8 cellular contexts compared by ENCODE assay signal in the genomic region with DNA sequence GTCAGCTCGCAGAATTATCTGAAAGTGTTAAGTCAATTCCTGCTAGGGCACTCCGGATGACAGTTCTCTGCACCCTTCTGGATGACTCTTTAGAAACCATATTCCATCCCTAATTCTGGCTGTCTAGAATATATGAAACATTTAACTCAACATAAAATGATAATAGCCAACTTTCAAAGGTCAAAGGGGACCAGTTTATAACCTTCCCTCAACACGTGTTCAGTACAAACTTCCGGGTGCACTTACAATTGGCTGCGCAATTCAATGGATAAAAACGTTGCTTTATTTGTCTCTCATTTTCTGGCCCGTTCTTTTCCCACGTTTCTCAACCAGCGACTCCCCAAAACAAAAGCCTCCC. TPM values are rescaled to one million over a fixed set of nuclear protein-coding genes. Genes with fewer than 3 reads are reported as not detected.
DNase-seq lines count a peak whose midpoint lies in the region; ATAC-seq, FAIRE-seq and TF ChIP-seq lines count a peak whose summit lies in the region.

No MANE protein-coding gene starts in this region.

- no peak overlapping the region for H3K14ac ChIP-seq in mesenchymal stem cell (ENCODE audit: low read length in 2 of 2)

- DNase-seq in EL (peak; percentile 29), Karpas-422 (peak; percentile 75), K562 (ENCODE audit: extremely low read depth in 1 of 4, low spot score in 3 of 4) (peak in 1 of 4 experiments; percentile 50), mesenchymal stem cell (peak; percentile 55), aorta (no peak)
- no peak for DNase-seq in NK-92 treated with Interleukin-12 subunit alpha and Interleukin-12 subunit beta, amount 100 ng/mL, for 24 hours (lab: John Stamatoyannopoulos, UW)
- DNase-seq in activated effector memory CD4-positive, alpha-beta T cell treated with Interleukin-2 at 50 U/mL for 16 hours = no peak

- H2BK5ac ChIP-seq in mesenchymal stem cell (ENCODE audit: low read depth, low read length, poor library complexity, severe bottlenecking) = no peak overlapping the region

- no peak for TF ChIP-seq POLR2A in K562 (conservative IDR thresholded peaks at IDR 0.05)

- BruUV-seq in K562 (replicated peaks; lab: Mats Ljungman, UMichigan) = TSS peak; percentile 70

- H3K4ac ChIP-seq in mesenchymal stem cell (ENCODE audit: low read depth in 1 of 2, low read length in 2 of 2) = no peak overlapping the region

- no peak for TF ChIP-seq EP300 in K562 (IDR thresholded peaks at IDR 0.05; ENCODE audit: low read length)

- no peak overlapping the region for H4K91ac ChIP-seq in mesenchymal stem cell (ENCODE audit: low read length)

- CTCF ChIA-PET in K562 (lab: Yijun Ruan, JAX; ENCODE audit: low intra/inter-chr PET ratio) = no interaction called here

- FAIRE-seq in K562 (lab: Jason Lieb, UNC) = no peak

- 1% methylated on average over 9 of the region's 9 CpGs for WGBS in K562 (ENCODE audit: insufficient coverage, low coverage, missing lambda C conversion rate)
- 11% methylated on average over 9 of the region's 9 CpGs for WGBS in mesenchymal stem cell
- WGBS in aorta, 2 donors = 0 to 1% methylated on average over 9 of the region's 9 CpGs

- H3K27me3 ChIP-seq in Karpas-422 (ENCODE audit: low read length) (no peaks in the 10 kb centered on the region), K562 (ENCODE audit: control insufficient read depth in 2 of 2, insufficient read depth in 2 of 2, low read length in 2 of 2) (no peaks in the 10 kb centered on the region), mesenchymal stem cell (ENCODE audit: control insufficient read depth in 1 of 2, insufficient read depth in 1 of 2, low read length in 2 of 2) (no peaks in the 10 kb centered on the region), aorta (ENCODE audit: control insufficient read depth in 1 of 2, insufficient read depth in 2 of 2, low read length in 1 of 2) (no peaks in the 10 kb centered on the region)

- peak overlapping the region; percentile 99 for H3K9ac ChIP-seq in Karpas-422 (ENCODE audit: low read length)
- peak overlapping the region; percentile 96 to 98 for H3K9ac ChIP-seq in K562 (ENCODE audit: insufficient read depth in 1 of 2, low read depth in 2 of 2, low read length in 2 of 2)
- H3K9ac ChIP-seq in mesenchymal stem cell (ENCODE audit: low read length) = peak overlapping the region; percentile 99

- H3K27ac ChIP-seq in Karpas-422 (ENCODE audit: low read length) (peak overlapping the region; percentile 79), K562 (ENCODE audit: extremely low read depth, low read depth, low read length) (peak overlapping the region; percentile 98), mesenchymal stem cell (ENCODE audit: low read length, poor library complexity, severe bottlenecking) (peak overlapping the region; percentile 70), aorta (ENCODE audit: low read depth in 1 of 2, low read length in 2 of 2) (peak overlapping the region in 1 of 2 donors; percentile 19)

- H3K4me1 ChIP-seq in Karpas-422 (ENCODE audit: low read length) = peaks cover 19% of the 10 kb centered on the region
- H3K4me1 ChIP-seq in K562 (replicated peaks in 1 of 2; ENCODE audit: control insufficient read depth in 2 of 2, insufficient read depth in 2 of 2, low read length in 2 of 2) = peaks cover 7 to 30% of the 10 kb centered on the region in 2 experiments
- peaks cover 12% of the 10 kb centered on the region for H3K4me1 ChIP-seq in mesenchymal stem cell (ENCODE audit: control insufficient read depth, insufficient read depth, low read depth, low read length)
- no peaks in the 10 kb centered on the region for H3K4me1 ChIP-seq in aorta (ENCODE audit: control insufficient read depth in 1 of 2, insufficient read depth in 2 of 2, low read length in 2 of 2)

- no peak overlapping the region for H2BK15ac ChIP-seq in mesenchymal stem cell (ENCODE audit: low read depth, poor library complexity, severe bottlenecking)

- in situ Hi-C loops in K562 (cut with MboI) = no loop called here

- POLR2A ChIA-PET in K562 (lab: Yijun Ruan, JAX) = interaction anchor here (0.7 to 9.2 kb wide), 7 partner anchors 10 to 220 kb away, joined by 3 to 151 read pairs (median 5); a partner anchor contains a TSS

- no peak for TF ChIP-seq CTCF in K562 (IDR thresholded peaks at IDR 0.05 in 2 of 3, conservative IDR thresholded peaks at IDR 0.05 in 1 of 3; ENCODE audit: insufficient read depth in 2 of 3, low read depth in 1 of 3, low read length in 3 of 3)

- no peak overlapping the region for H2BK12ac ChIP-seq in mesenchymal stem cell (ENCODE audit: low read length in 2 of 2)

- peak overlapping the region; percentile 83 for H3K4me3 ChIP-seq in Karpas-422 (ENCODE audit: low read length)
- peak overlapping the region; percentile 93 for H3K4me3 ChIP-seq in K562
- peak overlapping the region; percentile 94 to 97 for H3K4me3 ChIP-seq in mesenchymal stem cell (ENCODE audit: insufficient read depth in 1 of 2, low read depth in 1 of 2, low read length in 2 of 2)
- H3K4me3 ChIP-seq in aorta (ENCODE audit: low read length in 2 of 2) = peak overlapping the region; percentile 73 to 91

- no peak overlapping the region for H3K18ac ChIP-seq in mesenchymal stem cell (ENCODE audit: low read depth in 1 of 2, low read length in 2 of 2)

- no peak overlapping the region for H3K23ac ChIP-seq in mesenchymal stem cell (ENCODE audit: low read length in 2 of 2)

- no peak overlapping the region for H2AK5ac ChIP-seq in mesenchymal stem cell (ENCODE audit: low read length, severe bottlenecking)

- H3K79me2 ChIP-seq in Karpas-422 (ENCODE audit: low read length) = peaks cover 62% of the 10 kb centered on the region
- H3K79me2 ChIP-seq in K562 (ENCODE audit: control insufficient read depth, insufficient read depth, low read length) = peaks cover 61% of the 10 kb centered on the region

- no peaks in the 10 kb centered on the region for H3K9me2 ChIP-seq in Karpas-422 (replicated peaks; ENCODE audit: insufficient read depth, low read length)

- TF ChIP-seq RAD21 in K562 (CRISPR knock-in tag; conservative IDR thresholded peaks at IDR 0.05 in 1 of 2, IDR thresholded peaks at IDR 0.05 in 1 of 2) = no peak

- no peak for ATAC-seq in K562
- ATAC-seq in aorta (ENCODE audit: low FRiP score) = no peak
- no peak for ATAC-seq in GM21723 (IDR thresholded peaks at IDR 0.05; ENCODE audit: unreplicated experiment)

- intact Hi-C loops in K562 (cut with micrococcal nuclease) (loop anchor here (5.0 kb wide), 1 partner anchor 219 kb away; a partner anchor contains a TSS), aorta (cut with DNase I) (loop anchor here in 1 of 2 donors (5.0 kb wide), 1 partner anchor 219 kb away; a partner anchor contains a TSS)

- H2AFZ ChIP-seq in Karpas-422 (ENCODE audit: low read length) (no peak overlapping the region), K562 (ENCODE audit: low read depth, low read length) (no peak overlapping the region), mesenchymal stem cell (ENCODE audit: low read depth, low read length) (no peak overlapping the region)

- H3K4me2 ChIP-seq in Karpas-422 (ENCODE audit: low read depth, low read length, poor library complexity, severe bottlenecking) (peak overlapping the region; percentile 88), K562 (ENCODE audit: insufficient read depth, low read length) (peak overlapping the region; percentile 88), mesenchymal stem cell (ENCODE audit: low read length, poor library complexity, severe bottlenecking) (peak overlapping the region; percentile 96)

- no peaks in the 10 kb centered on the region for H3K79me1 ChIP-seq in mesenchymal stem cell (replicated peaks; ENCODE audit: low read length, poor library complexity, severe bottlenecking)

- H3K9me3 ChIP-seq in Karpas-422 (ENCODE audit: low read length) (no peaks in the 10 kb centered on the region), K562 (replicated peaks; ENCODE audit: control insufficient read depth, insufficient read depth, low read depth, low read length) (no peaks in the 10 kb centered on the region), mesenchymal stem cell (ENCODE audit: control insufficient read depth, low read length) (no peaks in the 10 kb centered on the region), aorta (ENCODE audit: control insufficient read depth, low read length) (no peaks in the 10 kb centered on the region)

- peaks cover 2% of the 10 kb centered on the region for H3K36me3 ChIP-seq in Karpas-422 (ENCODE audit: insufficient read depth, low read length)
- peaks cover 17% of the 10 kb centered on the region; the same call in 2 of the 3 replicates for H3K36me3 ChIP-seq in K562 (ENCODE audit: control insufficient read depth, insufficient read depth, low read length)
- H3K36me3 ChIP-seq in mesenchymal stem cell (ENCODE audit: control insufficient read depth in 1 of 2, insufficient read depth in 2 of 2, low read depth in 1 of 2, low read length in 2 of 2) = peaks cover 2 to 5% of the 10 kb centered on the region in 2 experiments
- H3K36me3 ChIP-seq in aorta (ENCODE audit: control insufficient read depth in 1 of 2, insufficient read depth in 2 of 2, low read length in 1 of 2) = no peaks in the 10 kb centered on the region

- H4K20me1 ChIP-seq in Karpas-422 (ENCODE audit: insufficient read depth, low read depth, low read length) (peaks cover 28% of the 10 kb centered on the region), K562 (replicated peaks; ENCODE audit: control insufficient read depth, insufficient read depth, low read length) (peaks cover 10% of the 10 kb centered on the region)

- H2BK120ac ChIP-seq in mesenchymal stem cell (ENCODE audit: low read depth, low read length) = no peak overlapping the region

- no peaks in the 10 kb centered on the region for H3K9me1 ChIP-seq in K562 (ENCODE audit: control insufficient read depth, insufficient read depth, low read length)

- no peak overlapping the region for H4K8ac ChIP-seq in mesenchymal stem cell (ENCODE audit: low read length)

RNA-seq across cellular contexts. Expression of a gene that starts 1.3 kb away (rescaled TPM):
- total RNA-seq in Karpas-422 (2014; rRNA removed; shearing (Covaris generic); ENCODE audit: low replicate concordance) = 31.5 and 31.7 TPM in 2 replicates
- 19.8 and 69.2 TPM in 2 replicates for total RNA-seq in K562 (2011; cell fraction: chromatin; rRNA removed; ENCODE audit: low replicate concordance)
- 11.7 and 13.8 TPM in 2 replicates for total RNA-seq in K562 (2011; cell fraction: nucleolus; rRNA removed)
- 27.0 and 42.9 TPM in 2 replicates for total RNA-seq in K562 (2011; cell fraction: nucleoplasm; rRNA removed)
- total RNA-seq in K562 (2014; rRNA removed) (28.4 and 35.9 TPM in 2 replicates), K562 (2014; rRNA removed; fragmentation: Illumina TruSeq; extraction: Trizol) (68.1 and 84.1 TPM in 2 replicates), K562 (2015; rRNA removed; fragmentation: Illumina TruSeq; extraction: Trizol) (56.7 and 61.7 TPM in 2 replicates), K562 (2021) (73.7 and 77.1 TPM in 2 replicates), aorta (10 to 100 TPM; 25.6 to 28.6 TPM)
- polyA plus RNA-seq in K562 (2011; rRNA removed) (22.8 and 31.2 TPM in 2 replicates), K562 (2014; fragmentation: Illumina TruSeq; extraction: Trizol) (36.3 and 38.4 TPM in 2 replicates), K562 (2014; fragmentation: Nextera tagmentation; extraction: Ambion mirVana) (10 to 100 TPM; 14.9 to 25.6 TPM), K562 (2014; rRNA removed) (21.1 and 23.9 TPM in 2 replicates), aorta (1 to 10 TPM; 4.0 to 4.2 TPM)
- 7.1 and 13.2 TPM in 2 replicates for polyA plus RNA-seq in K562 (2011; cell fraction: cytosol; rRNA removed)
- 11.2 and 12.7 TPM in 2 replicates for polyA plus RNA-seq in K562 (2011; cell fraction: nucleus; rRNA removed)
- 17.7 and 32.6 TPM in 2 replicates for polyA plus RNA-seq in K562 (2012)
- polyA minus RNA-seq in K562 (2011; rRNA and poly(A)+ RNA removed) = 111 and 113 TPM in 2 replicates
- 40.2 and 42.4 TPM in 2 replicates for polyA minus RNA-seq in K562 (2011; cell fraction: cytosol; rRNA and poly(A)+ RNA removed)
- polyA minus RNA-seq in K562 (2011; cell fraction: nucleus; rRNA and poly(A)+ RNA removed) = 8.6 and 19.5 TPM in 2 replicates
- polyA plus RNA-seq in mesenchymal stem cell (2013, experiment 1 of 2) = 21.8 TPM
- 21.4 TPM for polyA plus RNA-seq in mesenchymal stem cell (2013, experiment 2 of 2)

RNA-seq across cellular contexts. Expression of a gene that starts 20.6 kb away (rescaled TPM):
- 44.1 and 48.4 TPM in 2 replicates for total RNA-seq in Karpas-422 (2014; rRNA removed; shearing (Covaris generic); ENCODE audit: low replicate concordance)
- 296 and 336 TPM in 2 replicates for total RNA-seq in K562 (2011; cell fraction: chromatin; rRNA removed; ENCODE audit: low replicate concordance)
- 169 and 201 TPM in 2 replicates for total RNA-seq in K562 (2011; cell fraction: nucleolus; rRNA removed)
- 216 and 245 TPM in 2 replicates for total RNA-seq in K562 (2011; cell fraction: nucleoplasm; rRNA removed)
- 153 and 165 TPM in 2 replicates for total RNA-seq in K562 (2014; rRNA removed)
- total RNA-seq in K562 (2014; rRNA removed; fragmentation: Illumina TruSeq; extraction: Trizol) = 153 and 195 TPM in 2 replicates
- total RNA-seq in K562 (2015; rRNA removed; fragmentation: Illumina TruSeq; extraction: Trizol) = 133 and 136 TPM in 2 replicates
- total RNA-seq in K562 (2021) = 157 and 164 TPM in 2 replicates
- 77.7 and 87.8 TPM in 2 replicates for polyA plus RNA-seq in K562 (2011; rRNA removed)
- 59.9 and 64.6 TPM in 2 replicates for polyA plus RNA-seq in K562 (2011; cell fraction: cytosol; rRNA removed)
- 179 and 218 TPM in 2 replicates for polyA plus RNA-seq in K562 (2011; cell fraction: nucleus; rRNA removed)
- 116 and 157 TPM in 2 replicates for polyA plus RNA-seq in K562 (2012)
- polyA plus RNA-seq in K562 (2014; fragmentation: Illumina TruSeq; extraction: Trizol) = 172 and 197 TPM in 2 replicates
- polyA plus RNA-seq in K562 (2014; fragmentation: Nextera tagmentation; extraction: Ambion mirVana) = 10 to 100 TPM; 20.7 to 30.1 TPM
- polyA plus RNA-seq in K562 (2014; rRNA removed) = 151 and 160 TPM in 2 replicates
- 69.2 and 78.0 TPM in 2 replicates for polyA minus RNA-seq in K562 (2011; rRNA and poly(A)+ RNA removed)
- 49.2 and 53.7 TPM in 2 replicates for polyA minus RNA-seq in K562 (2011; cell fraction: cytosol; rRNA and poly(A)+ RNA removed)
- polyA minus RNA-seq in K562 (2011; cell fraction: nucleus; rRNA and poly(A)+ RNA removed) = 57.6 and 71.6 TPM in 2 replicates
- 47.0 TPM for polyA plus RNA-seq in mesenchymal stem cell (2013, experiment 1 of 2)
- polyA plus RNA-seq in mesenchymal stem cell (2013, experiment 2 of 2) = 48.9 TPM
- total RNA-seq in aorta = 10 to 100 TPM; 51.9 to 55.9 TPM
- 10 to 100 TPM; 23.7 to 58.1 TPM for polyA plus RNA-seq in aorta

Comparison
In these comparisons a context has a peak if more than half of its experiments do, and no peak if none do; other contexts are left out.
1. DNase-seq: peak in EL (single experiment), Karpas-422 (single experiment) and mesenchymal stem cell (single experiment); none in aorta (0 of 2), NK-92 treated with Interleukin-12 subunit alpha and Interleukin-12 subunit beta, amount 100 ng/mL, for 24 hours (single experiment) and activated effector memory CD4-positive, alpha-beta T cell treated with Interleukin-2 at 50 U/mL for 16 hours (single experiment).
2. Peak in every context shown above with its lines, with median percentiles within 50 percentile points of each other: H3K4me2 ChIP-seq, H3K4me3 ChIP-seq and H3K9ac ChIP-seq.